26 cellular contexts compared by ENCODE assay signal in the genomic region with DNA sequence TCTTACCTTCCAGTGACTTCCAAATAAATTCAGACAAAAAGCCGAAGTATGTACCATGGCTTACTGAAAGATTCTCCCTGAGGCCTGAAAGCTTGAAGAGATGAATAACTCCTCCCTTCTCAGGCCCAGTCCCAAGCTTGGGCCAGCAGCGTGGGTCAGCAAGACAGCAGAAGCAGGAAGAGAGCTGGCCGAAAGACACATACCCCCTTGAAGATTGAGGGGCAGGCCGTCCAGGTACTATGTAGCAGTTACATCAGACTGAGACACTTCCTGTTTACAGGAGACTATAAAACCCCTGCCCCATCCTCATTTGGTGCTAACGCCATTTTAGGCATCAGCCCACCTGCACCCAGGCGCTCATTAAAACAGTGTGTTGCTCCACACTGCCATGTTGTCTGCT. TPM values are rescaled to one million over a fixed set of nuclear protein-coding genes. Genes with fewer than 3 reads are reported as not detected.
DNase-seq lines count a peak whose midpoint lies in the region; ATAC-seq and TF ChIP-seq lines count a peak whose summit lies in the region.
"Had no signal": no experiment of that assay in that cellular context is flagged by ENCODE, and none has a peak within 500 bp of the region (broad histone marks: within the 10 kb centered on the region; RNA-seq: fewer than 3 reads in every experiment).

No MANE protein-coding gene starts in this region.

- H3K56ac ChIP-seq in H9 (ENCODE audit: insufficient read length, low read depth, low read length): no peak overlapping the region

- no peak overlapping the region for H2AK5ac ChIP-seq in H9 (ENCODE audit: insufficient read length, low read length)

- no peak overlapping the region for H3K14ac ChIP-seq in H9 (ENCODE audit: insufficient read depth, low read length)

- CTCF ChIA-PET in activated naive CD4-positive, alpha-beta T cell treated with anti-CD3 and anti-CD28 coated beads, Interleukin-2, amount 10 ng/mL, durations not matched to agents 7 days and 5 days (lab: Charles Lee): no interaction called here

- H3K36me3 ChIP-seq in body of pancreas (replicated peaks in 1 of 2; ENCODE audit: insufficient read depth in 1 of 2, low read depth in 2 of 2): no peaks in the 10 kb centered on the region
- H3K36me3 ChIP-seq: thoracic aorta had no signal

- H2BK20ac ChIP-seq in H9 (ENCODE audit: low read depth, low read length, poor library complexity, severe bottlenecking): no peak overlapping the region

- H3K23ac ChIP-seq in H9 (ENCODE audit: insufficient read length, low read depth, low read length): no peak overlapping the region

- no peaks in the 10 kb centered on the region for H3K27me3 Mint-ChIP-seq in activated naive CD4-positive, alpha-beta T cell treated with anti-CD3 and anti-CD28 coated beads, Interleukin-2, amount 10 ng/mL, durations not matched to agents 7 days and 5 days
- H3K27me3 Mint-ChIP-seq in H9 (ENCODE audit: low read depth): no peaks in the 10 kb centered on the region
- H3K27me3 Mint-ChIP-seq in activated naive CD8-positive, alpha-beta T cell treated with anti-CD3 and anti-CD28 coated beads for 36 hours: no peaks in the 10 kb centered on the region
- H3K27me3 Mint-ChIP-seq in natural killer cell treated with Interleukin-12 subunit alpha and Interleukin-12 subunit beta and Interleukin-15 and Interleukin-18, amount 100 ng/mL, for 72 hours: no peaks in the 10 kb centered on the region
- H3K27me3 Mint-ChIP-seq: activated B cell treated with CpG ODN at 0.5 μM for 24 hours, progenitor cell of endocrine pancreas had no signal

- intact Hi-C loops in body of pancreas (cut with DNase I): no loop called here

- TF ChIP-seq CTCF in H9 (conservative IDR thresholded peaks at IDR 0.05) (no peak), body of pancreas (IDR thresholded peaks at IDR 0.05) (no peak)

- H4K20me1 ChIP-seq in H9 (ENCODE audit: control insufficient read depth, insufficient read depth, insufficient read length): no peaks in the 10 kb centered on the region

- peak; percentile 33 for DNase-seq in activated naive CD4-positive, alpha-beta T cell treated with anti-CD3 and anti-CD28 coated beads, Interleukin-2, amount 10 ng/mL, durations not matched to agents 7 days and 5 days
- no peak for DNase-seq in activated naive CD4-positive, alpha-beta T cell treated with anti-CD3 and anti-CD28 coated beads, Interleukin-2, amount 50 U/mL, for 72 hours (ENCODE audit: low spot score in 2 of 2)
- DNase-seq in H9 (no peak), caudate nucleus (lab: John Stamatoyannopoulos, UW) (no peak), body of pancreas (no peak)
- no peak for DNase-seq in activated naive CD8-positive, alpha-beta T cell treated with anti-CD3 and anti-CD28 coated beads for 36 hours
- DNase-seq in natural killer cell treated with Interleukin-12 subunit alpha and Interleukin-12 subunit beta and Interleukin-15 and Interleukin-18, amount 100 ng/mL, for 72 hours (ENCODE audit: low spot score): no peak
- DNase-seq in activated CD8-positive, alpha-beta memory T cell treated with anti-CD3 and anti-CD28 coated beads, Interleukin-2, amount 50 U/mL, for 48 hours: no peak
- DNase-seq: ACHN; activated B cell treated with CpG ODN at 0.5 μM for 24 hours; activated effector memory CD4-positive, alpha-beta T cell treated with anti-CD3 and anti-CD28 coated beads, Interleukin-2, amount 50 U/mL, for 16 hours; aorta; DMS53; dorsolateral prefrontal cortex; foreskin keratinocyte; HCEC 1CT; IMR-90; left ventricle myocardium superior; MG63; midbrain; NCI-H1417 treated with DMSO at 0.1 percent for 48 hours; NCI-H524; sigmoid colon had no signal

- no peak overlapping the region for H2BK120ac ChIP-seq in H9 (ENCODE audit: low read depth, low read length, poor library complexity, severe bottlenecking)

- no peaks in the 10 kb centered on the region for H3K27me3 ChIP-seq in H9 (ENCODE audit: insufficient read depth, low read length)
- H3K27me3 ChIP-seq in body of pancreas: no peaks in the 10 kb centered on the region
- H3K27me3 ChIP-seq: dorsolateral prefrontal cortex, foreskin keratinocyte, MG63, sigmoid colon had no signal

- no peak overlapping the region for H3K27ac ChIP-seq in H9 (ENCODE audit: insufficient read length, low read depth, low read length)
- H3K27ac ChIP-seq in caudate nucleus (ENCODE audit: low read depth, low read length): no peak overlapping the region
- no peak overlapping the region for H3K27ac ChIP-seq in body of pancreas
- H3K27ac ChIP-seq: dorsolateral prefrontal cortex, foreskin keratinocyte, sigmoid colon, thoracic aorta had no signal

- H3K79me1 ChIP-seq in H9 (ENCODE audit: insufficient read depth, low read depth, low read length, poor library complexity, severe bottlenecking): peaks cover 4% of the 10 kb centered on the region

- no peak overlapping the region for H4K91ac ChIP-seq in H9 (ENCODE audit: insufficient read length, low read depth, low read length)

- WGBS in H9 (ENCODE audit: extremely low coverage, insufficient read length, low lambda C conversion rate): no CpG with 5 or more reads among the region's 6 CpGs
- 71 to 87% methylated on average over 6 of the region's 6 CpGs for WGBS in body of pancreas, 2 donors

- TF ChIP-seq POLR2A in body of pancreas (IDR thresholded peaks at IDR 0.05): no peak

- no peak overlapping the region for H2BK5ac ChIP-seq in H9 (ENCODE audit: insufficient read length, low read length)

- H3K79me2 ChIP-seq in H9 (ENCODE audit: insufficient read depth, low read length): no peaks in the 10 kb centered on the region

- H3K4ac ChIP-seq in H9 (ENCODE audit: low read depth, low read length): no peak overlapping the region

- H4K5ac ChIP-seq in H9 (ENCODE audit: insufficient read length, low read depth, low read length): no peak overlapping the region

- no peak overlapping the region for H3K4me3 Mint-ChIP-seq in activated naive CD4-positive, alpha-beta T cell treated with anti-CD3 and anti-CD28 coated beads, Interleukin-2, amount 10 ng/mL, durations not matched to agents 7 days and 5 days
- no peak overlapping the region for H3K4me3 Mint-ChIP-seq in H9
- H3K4me3 Mint-ChIP-seq in activated naive CD8-positive, alpha-beta T cell treated with anti-CD3 and anti-CD28 coated beads for 36 hours: no peak overlapping the region
- H3K4me3 Mint-ChIP-seq in natural killer cell treated with Interleukin-12 subunit alpha and Interleukin-12 subunit beta and Interleukin-15 and Interleukin-18, amount 100 ng/mL, for 72 hours: no peak overlapping the region
- H3K4me3 Mint-ChIP-seq: activated B cell treated with CpG ODN at 0.5 μM for 24 hours, neural crest cell had no signal

- peaks cover 57% of the 10 kb centered on the region for H3K4me1 Mint-ChIP-seq in activated naive CD4-positive, alpha-beta T cell treated with anti-CD3 and anti-CD28 coated beads, Interleukin-2, amount 10 ng/mL, durations not matched to agents 7 days and 5 days
- H3K4me1 Mint-ChIP-seq in H9: peaks cover 5 to 9% of the 10 kb centered on the region in 2 experiments
- peaks cover 45% of the 10 kb centered on the region for H3K4me1 Mint-ChIP-seq in activated naive CD8-positive, alpha-beta T cell treated with anti-CD3 and anti-CD28 coated beads for 36 hours
- peaks cover 34 to 36% of the 10 kb centered on the region in 2 donors for H3K4me1 Mint-ChIP-seq in natural killer cell treated with Interleukin-12 subunit alpha and Interleukin-12 subunit beta and Interleukin-15 and Interleukin-18, amount 100 ng/mL, for 72 hours (ENCODE audit: low read depth in 2 of 2)
- H3K4me1 Mint-ChIP-seq: neural crest cell had no signal

- no peak for ATAC-seq in activated naive CD4-positive, alpha-beta T cell treated with anti-CD3 and anti-CD28 coated beads, Interleukin-2, amount 50 U/mL, for 72 hours
- no peak for ATAC-seq in natural killer cell treated with Interleukin-12 subunit alpha and Interleukin-12 subunit beta and Interleukin-15 and Interleukin-18, amount 100 ng/mL, for 72 hours
- ATAC-seq in body of pancreas: no peak
- ATAC-seq: foreskin keratinocyte, left ventricle myocardium superior had no signal

- no peak overlapping the region for H2AFZ ChIP-seq in H9 (ENCODE audit: low read length)

- H3K9me3 ChIP-seq in H9 (ENCODE audit: control insufficient read depth, low read depth, low read length) (no peaks in the 10 kb centered on the region), body of pancreas (no peaks in the 10 kb centered on the region)
- H3K9me3 ChIP-seq: MG63, sigmoid colon, thoracic aorta had no signal

- peaks cover 60% of the 10 kb centered on the region for H3K36me3 Mint-ChIP-seq in activated naive CD4-positive, alpha-beta T cell treated with anti-CD3 and anti-CD28 coated beads, Interleukin-2, amount 10 ng/mL, durations not matched to agents 7 days and 5 days
- H3K36me3 Mint-ChIP-seq in activated naive CD4-positive, alpha-beta T cell treated with anti-CD3 and anti-CD28 coated beads, Interleukin-2, amount 50 U/mL, for 72 hours: peaks cover 5 to 32% of the 10 kb centered on the region in 2 donors
- H3K36me3 Mint-ChIP-seq in H9 (ENCODE audit: insufficient read depth in 1 of 3, low read depth in 3 of 3): peaks cover 7 to 15% (median 11%) of the 10 kb centered on the region in 3 experiments; a peak in 6 of 7 replicates
- H3K36me3 Mint-ChIP-seq in activated naive CD8-positive, alpha-beta T cell treated with anti-CD3 and anti-CD28 coated beads for 36 hours: peaks cover 36% of the 10 kb centered on the region
- H3K36me3 Mint-ChIP-seq in natural killer cell treated with Interleukin-12 subunit alpha and Interleukin-12 subunit beta and Interleukin-15 and Interleukin-18, amount 100 ng/mL, for 72 hours: peaks cover 12% of the 10 kb centered on the region

- H3T11ph ChIP-seq in H9 (ENCODE audit: low read length): no peak overlapping the region

- H3K27ac Mint-ChIP-seq in activated naive CD4-positive, alpha-beta T cell treated with anti-CD3 and anti-CD28 coated beads, Interleukin-2, amount 10 ng/mL, durations not matched to agents 7 days and 5 days: peak overlapping the region; percentile 86
- H3K27ac Mint-ChIP-seq in activated naive CD4-positive, alpha-beta T cell treated with anti-CD3 and anti-CD28 coated beads, Interleukin-2, amount 50 U/mL, for 72 hours: peak overlapping the region in 1 of 2 donors; percentile 58
- H3K27ac Mint-ChIP-seq in H9: peak overlapping the region in 2 of 3 experiments; percentile 41 to 79; a peak in 2 of 7 replicates
- peak overlapping the region; percentile 76 for H3K27ac Mint-ChIP-seq in activated naive CD8-positive, alpha-beta T cell treated with anti-CD3 and anti-CD28 coated beads for 36 hours
- H3K27ac Mint-ChIP-seq in natural killer cell treated with Interleukin-12 subunit alpha and Interleukin-12 subunit beta and Interleukin-15 and Interleukin-18, amount 100 ng/mL, for 72 hours: peak overlapping the region; percentile 29 to 63
- H3K27ac Mint-ChIP-seq: activated B cell treated with CpG ODN at 0.5 μM for 24 hours, progenitor cell of endocrine pancreas had no signal

- no peaks in the 10 kb centered on the region for H3K23me2 ChIP-seq in H9 (ENCODE audit: insufficient read length, low read depth, low read length, poor library complexity, severe bottlenecking)

- no peak overlapping the region for H3K18ac ChIP-seq in H9 (ENCODE audit: insufficient read length, low read depth, low read length)

- no peaks in the 10 kb centered on the region for H3K9me3 Mint-ChIP-seq in activated naive CD4-positive, alpha-beta T cell treated with anti-CD3 and anti-CD28 coated beads, Interleukin-2, amount 10 ng/mL, durations not matched to agents 7 days and 5 days
- peaks cover 4 to 5% of the 10 kb centered on the region in 2 donors for H3K9me3 Mint-ChIP-seq in activated naive CD4-positive, alpha-beta T cell treated with anti-CD3 and anti-CD28 coated beads, Interleukin-2, amount 50 U/mL, for 72 hours
- H3K9me3 Mint-ChIP-seq in H9: no peaks in the 10 kb centered on the region
- H3K9me3 Mint-ChIP-seq in activated naive CD8-positive, alpha-beta T cell treated with anti-CD3 and anti-CD28 coated beads for 36 hours: no peaks in the 10 kb centered on the region
- no peaks in the 10 kb centered on the region for H3K9me3 Mint-ChIP-seq in natural killer cell treated with Interleukin-12 subunit alpha and Interleukin-12 subunit beta and Interleukin-15 and Interleukin-18, amount 100 ng/mL, for 72 hours
- H3K9me3 Mint-ChIP-seq: activated B cell treated with CpG ODN at 0.5 μM for 24 hours, neural crest cell had no signal

- H3K4me3 ChIP-seq in body of pancreas: no peak overlapping the region
- H3K4me3 ChIP-seq: dorsolateral prefrontal cortex, MG63, sigmoid colon, thoracic aorta had no signal

- H2BK12ac ChIP-seq in H9 (ENCODE audit: insufficient read length, low read depth, low read length): no peak overlapping the region

- no peak overlapping the region for H3K9ac ChIP-seq in H9 (ENCODE audit: extremely low read depth, insufficient read length, low read length)

- no peak overlapping the region for H3K4me2 ChIP-seq in H9 (ENCODE audit: insufficient read depth, insufficient read length, low read length)

- H3K4me1 ChIP-seq in H9 (ENCODE audit: insufficient read depth, low read length) (no peaks in the 10 kb centered on the region; the same call in 1 of the 2 replicates), body of pancreas (no peaks in the 10 kb centered on the region)
- H3K4me1 ChIP-seq: sigmoid colon had no signal

- no peak overlapping the region for H2BK15ac ChIP-seq in H9 (ENCODE audit: low read depth, low read length)

- no peak overlapping the region for H4K8ac ChIP-seq in H9 (replicated peaks; ENCODE audit: insufficient read length, low read depth, low read length)

RNA-seq across cellular contexts. Expression of a gene that starts 15.0 kb away (rescaled TPM):
- 100 to 1,000 TPM; 138 to 141 TPM for total RNA-seq in activated naive CD4-positive, alpha-beta T cell treated with anti-CD3 and anti-CD28 coated beads, Interleukin-2, amount 50 U/mL, for 72 hours
- total RNA-seq in H9 (2021) (104 and 105 TPM in 2 replicates), body of pancreas (10 to 100 TPM; 21.4 to 41.0 TPM)
- total RNA-seq in activated naive CD8-positive, alpha-beta T cell treated with anti-CD3 and anti-CD28 coated beads for 36 hours: 100 to 1,000 TPM; 137 to 138 TPM
- total RNA-seq in natural killer cell treated with Interleukin-12 subunit alpha and Interleukin-12 subunit beta and Interleukin-15 and Interleukin-18, amount 100 ng/mL, for 72 hours: 100 to 1,000 TPM in 1 of 2 donors, 10 to 100 TPM in 1; 53.3 to 161 TPM
